8 cellular contexts compared by ENCODE assay signal in genomic region chr7:108146070-108146842, GRCh38. TPM values are rescaled to one million over a fixed set of nuclear protein-coding genes. Genes with fewer than 3 reads are reported as not detected.
A peak's percentile ranks its signal among the peaks of the same experiment; 100 is the strongest.
DNase-seq lines count a peak whose midpoint lies in the region; ATAC-seq, FAIRE-seq and TF ChIP-seq lines count a peak whose summit lies in the region.

No MANE protein-coding gene starts in this region.

- CTCF ChIA-PET in activated CD4-positive, alpha-beta T cell treated with anti-CD3 and anti-CD28 coated beads, Interleukin-2, amount 10 ng/mL, durations not matched to agents 7 days and 5 days (lab: Charles Lee) = interaction anchor here (0.9 to 1.9 kb wide), 3 partner anchors 11 to 32 kb away, joined by 3 to 10 read pairs (median 8); partner anchors contain the start of gene LAMB4

- H3K9me3 Mint-ChIP-seq in activated CD4-positive, alpha-beta T cell treated with anti-CD3 and anti-CD28 coated beads, Interleukin-2, amount 10 ng/mL, durations not matched to agents 7 days and 5 days = no peaks in the 10 kb centered on the region
- H3K9me3 Mint-ChIP-seq in mesothelial cell of epicardium = no peaks in the 10 kb centered on the region

- H3K4me3 Mint-ChIP-seq in activated CD4-positive, alpha-beta T cell treated with anti-CD3 and anti-CD28 coated beads, Interleukin-2, amount 10 ng/mL, durations not matched to agents 7 days and 5 days = no peak overlapping the region
- no peak overlapping the region for H3K4me3 Mint-ChIP-seq in mesothelial cell of epicardium

- peaks cover 22% of the 10 kb centered on the region for H3K27me3 Mint-ChIP-seq in activated CD4-positive, alpha-beta T cell treated with anti-CD3 and anti-CD28 coated beads, Interleukin-2, amount 10 ng/mL, durations not matched to agents 7 days and 5 days
- H3K27me3 Mint-ChIP-seq in mesothelial cell of epicardium (ENCODE audit: low read depth) = no peaks in the 10 kb centered on the region

- DNase-seq in D721Med (ENCODE audit: insufficient read length, low spot score) = no peak
- DNase-seq in NCI-H2196 treated with DMSO at 0.1 percent for 48 hours (lab: John Stamatoyannopoulos, UW; ENCODE audit: unreplicated experiment) = peak; percentile 58
- peak; percentile 70 for DNase-seq in activated CD4-positive, alpha-beta T cell treated with anti-CD3 and anti-CD28 coated beads, Interleukin-2, amount 10 ng/mL, durations not matched to agents 7 days and 5 days
- peak; percentile 41 for DNase-seq in epidermal melanocyte (ENCODE audit: insufficient read length, low spot score)
- DNase-seq in mesothelial cell of epicardium (ENCODE audit: low spot score in 2 of 2, unreplicated experiment in 2 of 2) = peak; percentile 56 to 80
- peak; percentile 59 for DNase-seq in stomach

- H3K4me1 ChIP-seq in stomach = peaks cover 0 to 10% (median 6%) of the 10 kb centered on the region in 4 donors

- POLR2A ChIA-PET in activated CD4-positive, alpha-beta T cell treated with anti-CD3 and anti-CD28 coated beads, Interleukin-2, amount 10 ng/mL, durations not matched to agents 7 days and 5 days (lab: Charles Lee) = interaction anchor here (0.6 kb wide), 1 partner anchor 15 kb away, joined by 3 read pairs; no protein-coding TSS in a partner anchor

- WGBS in stomach, 5 donors = 9 to 13% (median 13%) methylated on average over 12 of the region's 12 CpGs

- no peak overlapping the region for H3K27ac ChIP-seq in stomach

- no peak for TF ChIP-seq POLR2A in stomach (IDR thresholded peaks at IDR 0.05)

- TF ChIP-seq EP300 in stomach (IDR thresholded peaks at IDR 0.05) = no peak

- intact Hi-C loops in stomach (cut with DNase I; ENCODE audit: low total_unique reads) = loop anchor here (10.0 kb wide), 1 partner anchor 271 kb away; no protein-coding TSS in a partner anchor

- H3K9me3 ChIP-seq in stomach = no peaks in the 10 kb centered on the region

- no peaks in the 10 kb centered on the region for H3K27me3 ChIP-seq in stomach

- H3K36me3 Mint-ChIP-seq in activated CD4-positive, alpha-beta T cell treated with anti-CD3 and anti-CD28 coated beads, Interleukin-2, amount 10 ng/mL, durations not matched to agents 7 days and 5 days (ENCODE audit: low read depth) = no peaks in the 10 kb centered on the region
- H3K36me3 Mint-ChIP-seq in mesothelial cell of epicardium = no peaks in the 10 kb centered on the region

- ATAC-seq in HG02642 (IDR thresholded peaks at IDR 0.05; ENCODE audit: poor library complexity, unreplicated experiment) = peak; percentile 61
- ATAC-seq in HG03460 (IDR thresholded peaks at IDR 0.05; ENCODE audit: unreplicated experiment) = no peak

- FAIRE-seq in D721Med (lab: Jason Lieb, UNC) = peak; percentile 6

- H3K27ac Mint-ChIP-seq in activated CD4-positive, alpha-beta T cell treated with anti-CD3 and anti-CD28 coated beads, Interleukin-2, amount 10 ng/mL, durations not matched to agents 7 days and 5 days = no peak overlapping the region
- H3K27ac Mint-ChIP-seq in mesothelial cell of epicardium = no peak overlapping the region

- no peaks in the 10 kb centered on the region for H3K36me3 ChIP-seq in stomach

- peak; percentile 85 for TF ChIP-seq CTCF in D721Med (IDR thresholded peaks at IDR 0.05; ENCODE audit: insufficient read depth, missing control alignments)
- peak; percentile 88 for TF ChIP-seq CTCF in mesothelial cell of epicardium (IDR thresholded peaks at IDR 0.05; ENCODE audit: unreplicated experiment)
- TF ChIP-seq CTCF in stomach (IDR thresholded peaks at IDR 0.05) = peak in 5 of 7 experiments; percentile 69 to 84 (median 80)

- peak overlapping the region in 2 of 4 donors; percentile 17 to 22 for H3K4me3 ChIP-seq in stomach

- peaks cover 2% of the 10 kb centered on the region for H3K4me1 Mint-ChIP-seq in activated CD4-positive, alpha-beta T cell treated with anti-CD3 and anti-CD28 coated beads, Interleukin-2, amount 10 ng/mL, durations not matched to agents 7 days and 5 days
- peaks cover 16% of the 10 kb centered on the region for H3K4me1 Mint-ChIP-seq in mesothelial cell of epicardium

RNA-seq across cellular contexts. Expression of gene LAMB4, which starts 16.1 kb away (rescaled TPM):
- total RNA-seq in activated CD4-positive, alpha-beta T cell treated with anti-CD3 and anti-CD28 coated beads, Interleukin-2, amount 10 ng/mL, durations not matched to agents 7 days and 5 days = not detected
- total RNA-seq in mesothelial cell of epicardium (16.8 to 21.0 TPM (median 18.3 TPM) in 3 replicates), stomach (1 to 10 TPM in 1 of 5 donors, under 1 TPM in 2, not detected in 2; under 0.01 to 8.5 (median 0.18) TPM)
- polyA plus RNA-seq in stomach = 1 to 10 TPM in 2 of 3 donors, under 1 TPM in 1; 0.68 to 3.6 (median 2.7) TPM
